Comparison of ENCODE assay signal across 23 cellular contexts in the genomic region with DNA sequence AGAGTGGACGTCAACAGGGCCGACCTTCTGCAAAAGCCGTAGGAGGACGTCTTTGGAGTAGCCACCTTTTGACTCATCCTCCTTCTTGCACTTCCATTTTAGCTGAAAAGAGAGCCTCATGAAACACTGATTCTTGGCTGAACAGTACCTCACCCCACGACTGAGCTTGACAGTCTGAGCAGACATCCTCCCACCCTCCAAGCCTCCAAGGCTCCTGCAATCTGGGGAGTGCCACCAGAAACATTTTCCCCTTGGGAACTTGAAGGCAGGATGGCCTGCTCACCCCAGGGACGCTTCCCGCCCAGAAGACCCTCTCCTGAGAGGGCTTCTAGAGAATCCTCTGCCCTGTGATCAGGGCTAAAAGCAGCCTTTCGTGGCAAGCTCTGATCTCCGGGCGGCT.
"Had no signal": no experiment of that assay in that cellular context is flagged by ENCODE, and none has a peak within 500 bp of the region (broad histone marks: within the 10 kb centered on the region; RNA-seq: fewer than 3 reads in every experiment).

No MANE protein-coding gene starts in this region.

- H3K27me3 Mint-ChIP-seq: activated B cell treated with CpG ODN at 0.5 μM for 24 hours; activated CD4-positive, alpha-beta T cell treated with anti-CD3 and anti-CD28 coated beads, Interleukin-2, amount 10 ng/mL, durations not matched to agents 24 days and 14 days; activated CD8-positive, alpha-beta memory T cell treated with anti-CD3 and anti-CD28 coated beads, Interleukin-2, amount 10 ng/mL, durations not matched to agents 7 days and 5 days; activated naive CD4-positive, alpha-beta T cell treated with anti-CD3 and anti-CD28 coated beads, Interleukin-2, amount 10 ng/mL, durations not matched to agents 7 days and 5 days; activated naive CD8-positive, alpha-beta T cell treated with anti-CD3 and anti-CD28 coated beads for 36 hours; activated T-helper 17 cell treated with anti-CD3 and anti-CD28 coated beads, Interleukin-2, amount 50 U/mL, for 72 hours had no signal

- H3K4me3 Mint-ChIP-seq: activated B cell treated with CpG ODN at 0.5 μM for 24 hours; activated CD4-positive, alpha-beta T cell treated with anti-CD3 and anti-CD28 coated beads, Interleukin-2, amount 10 ng/mL, durations not matched to agents 24 days and 14 days; activated CD8-positive, alpha-beta memory T cell treated with anti-CD3 and anti-CD28 coated beads, Interleukin-2, amount 10 ng/mL, durations not matched to agents 7 days and 5 days; activated naive CD4-positive, alpha-beta T cell treated with anti-CD3 and anti-CD28 coated beads, Interleukin-2, amount 10 ng/mL, durations not matched to agents 7 days and 5 days; activated naive CD8-positive, alpha-beta T cell treated with anti-CD3 and anti-CD28 coated beads for 36 hours; activated T-cell treated with anti-CD3 and anti-CD28 coated beads, Interleukin-2, amount 50 U/mL, for 4 hours; activated T-helper 17 cell treated with anti-CD3 and anti-CD28 coated beads, Interleukin-2, amount 50 U/mL, for 72 hours had no signal

- H3K27ac Mint-ChIP-seq: activated B cell treated with CpG ODN at 0.5 μM for 24 hours; activated CD4-positive, alpha-beta T cell treated with anti-CD3 and anti-CD28 coated beads, Interleukin-2, amount 10 ng/mL, durations not matched to agents 24 days and 14 days; activated CD8-positive, alpha-beta memory T cell treated with anti-CD3 and anti-CD28 coated beads, Interleukin-2, amount 10 ng/mL, durations not matched to agents 7 days and 5 days; activated naive CD4-positive, alpha-beta T cell treated with anti-CD3 and anti-CD28 coated beads, Interleukin-2, amount 10 ng/mL, durations not matched to agents 7 days and 5 days; activated naive CD8-positive, alpha-beta T cell treated with anti-CD3 and anti-CD28 coated beads for 36 hours; activated T-helper 17 cell treated with anti-CD3 and anti-CD28 coated beads, Interleukin-2, amount 50 U/mL, for 72 hours had no signal

- H3K27ac ChIP-seq: brain microvascular endothelial cell had no signal

- H3K9me3 Mint-ChIP-seq: activated B cell treated with CpG ODN at 0.5 μM for 24 hours; activated CD4-positive, alpha-beta T cell treated with anti-CD3 and anti-CD28 coated beads, Interleukin-2, amount 10 ng/mL, durations not matched to agents 24 days and 14 days; activated naive CD4-positive, alpha-beta T cell treated with anti-CD3 and anti-CD28 coated beads, Interleukin-2, amount 10 ng/mL, durations not matched to agents 7 days and 5 days; activated naive CD8-positive, alpha-beta T cell treated with anti-CD3 and anti-CD28 coated beads for 36 hours; activated T-cell treated with anti-CD3 and anti-CD28 coated beads, Interleukin-2, amount 50 U/mL, for 4 hours; activated T-helper 17 cell treated with anti-CD3 and anti-CD28 coated beads, Interleukin-2, amount 50 U/mL, for 72 hours had no signal

- DNase-seq: activated B cell treated with CpG ODN at 0.5 μM for 24 hours; activated CD4-positive, alpha-beta T cell treated with anti-CD3 and anti-CD28 coated beads for 1 hour; activated CD4-positive, alpha-beta T cell treated with anti-CD3 and anti-CD28 coated beads, Interleukin-2, amount 10 ng/mL, durations not matched to agents 24 days and 14 days; activated CD4-positive, alpha-beta T cell treated with anti-CD3 and anti-CD28 coated beads, Interleukin-2, amount 50 U/mL, for 48 hours; activated CD8-positive, alpha-beta memory T cell treated with anti-CD3 and anti-CD28 coated beads, Interleukin-2, amount 10 ng/mL, durations not matched to agents 7 days and 5 days; activated gamma-delta T cell treated with Interleukin-2 at 50 U/mL for 16 hours; activated naive CD4-positive, alpha-beta T cell treated with anti-CD3 and anti-CD28 coated beads, Interleukin-2, amount 10 ng/mL, durations not matched to agents 7 days and 5 days; activated naive CD8-positive, alpha-beta T cell treated with anti-CD3 and anti-CD28 coated beads for 36 hours; activated T-cell treated with anti-CD3 and anti-CD28 coated beads, Interleukin-2, amount 50 U/mL, for 4 hours; brain microvascular endothelial cell; Karpas-422; MM.1S; NCI-H1105 treated with DMSO at 0.1 percent for 48 hours; NCI-H146; NCI-H187 treated with DMSO at 0.1 percent for 48 hours; NCI-H2081 treated with DMSO at 0.1 percent for 48 hours; NCI-H446; NCI-H524; PC-3; SHP77 treated with DMSO at 0.1 percent for 48 hours; T-helper 2 cell; T1000 had no signal

- ATAC-seq: activated CD8-positive, alpha-beta memory T cell treated with anti-CD3 and anti-CD28 coated beads, Interleukin-2, amount 10 ng/mL, durations not matched to agents 7 days and 5 days; activated T-cell treated with anti-CD3 and anti-CD28 coated beads, Interleukin-2, amount 50 U/mL, for 4 hours; activated T-helper 17 cell treated with anti-CD3 and anti-CD28 coated beads, Interleukin-2, amount 50 U/mL, for 72 hours; PC-3 had no signal
